ENCODE assay signal across 15 cellular contexts in genomic region chr11:61241526-61241925, GRCh38. TPM values are rescaled to one million over a fixed set of nuclear protein-coding genes. Genes with fewer than 3 reads are reported as not detected.
"Had no signal": no experiment of that assay in that cellular context is flagged by ENCODE, and none has a peak within 500 bp of the region (broad histone marks: within the 10 kb centered on the region; RNA-seq: fewer than 3 reads in every experiment).

No MANE protein-coding gene starts in this region.

RNA-seq across cellular contexts. Expression of gene PGA5, which starts 0.6 kb away (rescaled TPM):
- total RNA-seq: activated CD4-positive, alpha-beta memory T cell treated with anti-CD3 and anti-CD28 coated beads for 36 hours; activated CD4-positive, alpha-beta T cell treated with anti-CD3 and anti-CD28 coated beads for 36 hours; activated CD4-positive, alpha-beta T cell treated with anti-CD3 and anti-CD28 coated beads, Interleukin-2, amount 10 ng/mL, durations not matched to agents 24 days and 14 days; activated CD8-positive, alpha-beta memory T cell treated with anti-CD3 and anti-CD28 coated beads for 36 hours; activated CD8-positive, alpha-beta memory T cell treated with anti-CD3 and anti-CD28 coated beads, Interleukin-2, amount 10 ng/mL, durations not matched to agents 7 days and 5 days; activated CD8-positive, alpha-beta T cell treated with anti-CD3 and anti-CD28 coated beads, Interleukin-2, amount 10 ng/mL, durations not matched to agents 7 days and 5 days; activated naive CD4-positive, alpha-beta T cell treated with anti-CD3 and anti-CD28 coated beads for 36 hours; activated naive CD8-positive, alpha-beta T cell treated with anti-CD3 and anti-CD28 coated beads for 36 hours; activated T-helper 1 cell treated with anti-CD3 and anti-CD28 coated beads, Interleukin-12 subunit alpha, Interleukin-12 subunit beta, Interleukin-2, Interleukin-4 antibody, amounts not matched to agents 30 ng/mL and 10 ng/mL and 1 ng/mL, durations not matched to agents 14 hours and 24 hours and 36 hours; activated T-helper 2 cell treated with anti-CD3 and anti-CD28 coated beads, Interferon-gamma antibody, Interleukin-2, Interleukin-4, amounts not matched to agents 10 μg/mL and 5 μg/mL and 100 μg/mL, durations not matched to agents 14 hours and 24 hours and 36 hours; chondrocyte; dermis blood vessel endothelial cell; foreskin keratinocyte; gastrocnemius medialis; T-helper 17 cell had no signal
- polyA plus RNA-seq: foreskin keratinocyte had no signal

RNA-seq across cellular contexts. Expression of gene PGA4, which starts 19.4 kb away (rescaled TPM):
- total RNA-seq: activated CD4-positive, alpha-beta memory T cell treated with anti-CD3 and anti-CD28 coated beads for 36 hours; activated CD4-positive, alpha-beta T cell treated with anti-CD3 and anti-CD28 coated beads for 36 hours; activated CD4-positive, alpha-beta T cell treated with anti-CD3 and anti-CD28 coated beads, Interleukin-2, amount 10 ng/mL, durations not matched to agents 24 days and 14 days; activated CD8-positive, alpha-beta memory T cell treated with anti-CD3 and anti-CD28 coated beads for 36 hours; activated CD8-positive, alpha-beta memory T cell treated with anti-CD3 and anti-CD28 coated beads, Interleukin-2, amount 10 ng/mL, durations not matched to agents 7 days and 5 days; activated CD8-positive, alpha-beta T cell treated with anti-CD3 and anti-CD28 coated beads, Interleukin-2, amount 10 ng/mL, durations not matched to agents 7 days and 5 days; activated naive CD4-positive, alpha-beta T cell treated with anti-CD3 and anti-CD28 coated beads for 36 hours; activated naive CD8-positive, alpha-beta T cell treated with anti-CD3 and anti-CD28 coated beads for 36 hours; activated T-helper 1 cell treated with anti-CD3 and anti-CD28 coated beads, Interleukin-12 subunit alpha, Interleukin-12 subunit beta, Interleukin-2, Interleukin-4 antibody, amounts not matched to agents 30 ng/mL and 10 ng/mL and 1 ng/mL, durations not matched to agents 14 hours and 24 hours and 36 hours; activated T-helper 2 cell treated with anti-CD3 and anti-CD28 coated beads, Interferon-gamma antibody, Interleukin-2, Interleukin-4, amounts not matched to agents 10 μg/mL and 5 μg/mL and 100 μg/mL, durations not matched to agents 14 hours and 24 hours and 36 hours; chondrocyte; dermis blood vessel endothelial cell; foreskin keratinocyte; T-helper 17 cell had no signal
- polyA plus RNA-seq: foreskin keratinocyte had no signal

RNA-seq across cellular contexts. Expression of gene PGA3, which starts 38.2 kb away (rescaled TPM):
- total RNA-seq: activated CD4-positive, alpha-beta memory T cell treated with anti-CD3 and anti-CD28 coated beads for 36 hours; activated CD4-positive, alpha-beta T cell treated with anti-CD3 and anti-CD28 coated beads for 36 hours; activated CD4-positive, alpha-beta T cell treated with anti-CD3 and anti-CD28 coated beads, Interleukin-2, amount 10 ng/mL, durations not matched to agents 24 days and 14 days; activated CD8-positive, alpha-beta memory T cell treated with anti-CD3 and anti-CD28 coated beads for 36 hours; activated CD8-positive, alpha-beta memory T cell treated with anti-CD3 and anti-CD28 coated beads, Interleukin-2, amount 10 ng/mL, durations not matched to agents 7 days and 5 days; activated CD8-positive, alpha-beta T cell treated with anti-CD3 and anti-CD28 coated beads, Interleukin-2, amount 10 ng/mL, durations not matched to agents 7 days and 5 days; activated naive CD4-positive, alpha-beta T cell treated with anti-CD3 and anti-CD28 coated beads for 36 hours; activated naive CD8-positive, alpha-beta T cell treated with anti-CD3 and anti-CD28 coated beads for 36 hours; activated T-helper 1 cell treated with anti-CD3 and anti-CD28 coated beads, Interleukin-12 subunit alpha, Interleukin-12 subunit beta, Interleukin-2, Interleukin-4 antibody, amounts not matched to agents 30 ng/mL and 10 ng/mL and 1 ng/mL, durations not matched to agents 14 hours and 24 hours and 36 hours; activated T-helper 2 cell treated with anti-CD3 and anti-CD28 coated beads, Interferon-gamma antibody, Interleukin-2, Interleukin-4, amounts not matched to agents 10 μg/mL and 5 μg/mL and 100 μg/mL, durations not matched to agents 14 hours and 24 hours and 36 hours; chondrocyte; dermis blood vessel endothelial cell; foreskin keratinocyte; gastrocnemius medialis; T-helper 17 cell had no signal
- polyA plus RNA-seq: foreskin keratinocyte had no signal
